Comparison of ENCODE assay signal across 1 cellular context in genomic region chr22:24806663-24807001, GRCh38.
TF ChIP-seq lines count a peak whose summit lies in the region.

No MANE protein-coding gene starts in this region.

TF ChIP-seq in HEK293, 187 proteins besides CTCF, POLR2A, EP300 and RAD21 (continued from another document):
- TF ChIP-seq GLIS2 (tag by site-specific recombination; IDR thresholded peaks at IDR 0.05) (peak; percentile 87), ZSCAN18 (tag by site-specific recombination; IDR thresholded peaks at IDR 0.05) (no peak), SALL2 (tag by site-specific recombination; IDR thresholded peaks at IDR 0.05; ENCODE audit: borderline replicate concordance) (no peak)
